In genomic region chr3:176663376-176663775, GRCh38 we compare ENCODE assay signal across 12 cellular contexts.
A peak's percentile ranks its signal among the peaks of the same experiment; 100 is the strongest.
DNase-seq lines count a peak whose midpoint lies in the region; ATAC-seq, FAIRE-seq and TF ChIP-seq lines count a peak whose summit lies in the region.
"Had no signal": no experiment of that assay in that cellular context is flagged by ENCODE, and none has a peak within 500 bp of the region (broad histone marks: within the 10 kb centered on the region; RNA-seq: fewer than 3 reads in every experiment).

No MANE protein-coding gene starts in this region.

- H3K4me3 ChIP-seq in PC-3 (ENCODE audit: low read length) (no peak overlapping the region), HepG2 (replicated peaks in 1 of 3; ENCODE audit: insufficient read depth in 1 of 3, low read depth in 2 of 3, low read length in 3 of 3) (no peak overlapping the region)
- H3K4me3 ChIP-seq: body of pancreas had no signal

- TF ChIP-seq POLR2A in HepG2 (IDR thresholded peaks at IDR 0.05; ENCODE audit: insufficient read depth in 1 of 2, low read depth in 2 of 2, low read length in 2 of 2): no peak

- ATAC-seq in PC-3 (peak; percentile 68), HepG2 (no peak)

- no peaks in the 10 kb centered on the region for H3K79me2 ChIP-seq in PC-3 (ENCODE audit: low read length)
- H3K79me2 ChIP-seq in HepG2 (ENCODE audit: insufficient read depth, low read length): no peaks in the 10 kb centered on the region

- peak overlapping the region; percentile 19 for H3K4me2 ChIP-seq in PC-3 (ENCODE audit: low read length)
- no peak overlapping the region for H3K4me2 ChIP-seq in HepG2 (ENCODE audit: low read depth, low read length)

- H3K9ac ChIP-seq in PC-3 (ENCODE audit: low read length) (no peak overlapping the region), HepG2 (ENCODE audit: insufficient read depth, low read depth, low read length) (no peak overlapping the region)

- no peaks in the 10 kb centered on the region for H3F3A ChIP-seq in PC-3 (ENCODE audit: low read length, unreplicated experiment)

- H2AFZ ChIP-seq in PC-3 (ENCODE audit: low read length): 0 out of 2 replicates have a peak overlapping the region, but pooled peaks have one; percentile 18
- no peak overlapping the region for H2AFZ ChIP-seq in HepG2 (ENCODE audit: low read length)

- WGBS in HepG2 (ENCODE audit: low lambda C conversion rate): 4% methylated on average over 1 of the region's 1 CpG

- in situ Hi-C loops in HepG2 (cut with HindIII; ENCODE audit: extremely low pct_ligation_motif_present, low pct_unique_long_range_greater_than_20kb): no loop called here

- no peaks in the 10 kb centered on the region for H3K9me3 ChIP-seq in PC-3 (ENCODE audit: low read length)
- no peaks in the 10 kb centered on the region for H3K9me3 ChIP-seq in HepG2 (ENCODE audit: low read length)
- H3K9me3 ChIP-seq: body of pancreas had no signal

- BruUV-seq in PC-3 (replicated peaks; lab: Mats Ljungman, UMichigan) (no TSS peak), HepG2 (replicated peaks; lab: Mats Ljungman, UMichigan) (no TSS peak)

- no peaks in the 10 kb centered on the region for H3K36me3 ChIP-seq in PC-3 (ENCODE audit: low read depth, low read length)
- no peaks in the 10 kb centered on the region for H3K36me3 ChIP-seq in HepG2 (replicated peaks in 1 of 2; ENCODE audit: control insufficient read depth in 1 of 2, insufficient read depth in 2 of 2, low read length in 2 of 2)

- no peak for FAIRE-seq in HepG2 (lab: Jason Lieb, UNC)
- FAIRE-seq: frontal cortex had no signal

- TF ChIP-seq CTCF in PC-3 (conservative IDR thresholded peaks at IDR 0.05; ENCODE audit: low read depth, low read length) (no peak), HepG2 (CRISPR knock-in tag; IDR thresholded peaks at IDR 0.05) (no peak)

- DNase-seq in NCI-H2107 treated with DMSO at 0.1 percent for 48 hours (lab: John Stamatoyannopoulos, UW; ENCODE audit: unreplicated experiment) (peak; percentile 52), NCI-H2107 (lab: John Stamatoyannopoulos, UW) (no peak), PC-3 (peak; percentile 19), fibroblast of peridontal ligament (ENCODE audit: extremely low read depth) (peak; percentile 41), superior temporal gyrus (ENCODE audit: extremely low spot score) (peak; percentile 20), HepG2 (ENCODE audit: low spot score) (no peak), NCI-H1417 treated with DMSO at 0.1 percent for 48 hours (lab: John Stamatoyannopoulos, UW) (no peak), OCI-M2 (lab: John Stamatoyannopoulos, UW; ENCODE audit: unreplicated experiment) (no peak)
- DNase-seq: effector CD4-positive, alpha-beta T cell; stimulated activated naive CD4-positive, alpha-beta T cell had no signal

- no peak overlapping the region for H3K27ac ChIP-seq in PC-3 (ENCODE audit: low read length)
- H3K27ac ChIP-seq in HepG2 (ENCODE audit: extremely low read length, insufficient read depth, low read length): no peak overlapping the region
- H3K27ac ChIP-seq: body of pancreas had no signal

- intact Hi-C loops in PC-3 (cut with micrococcal nuclease): loop anchor here (2.0 to 10.0 kb wide), 5 partner anchors 151 to 1724 kb away; no protein-coding TSS in a partner anchor
- intact Hi-C loops in HepG2 (cut with micrococcal nuclease; ENCODE audit: unreplicated experiment): no loop called here

- H4K20me1 ChIP-seq in PC-3 (ENCODE audit: low read length) (no peaks in the 10 kb centered on the region), HepG2 (ENCODE audit: insufficient read depth, low read length) (no peaks in the 10 kb centered on the region)

- H3K4me1 ChIP-seq in PC-3 (ENCODE audit: insufficient read depth, low read length) (0 out of 2 replicates have a peak, but pooled peaks cover 5% of the 10 kb centered on the region), HepG2 (ENCODE audit: insufficient read depth, low read length) (no peaks in the 10 kb centered on the region)
- H3K4me1 ChIP-seq: body of pancreas had no signal

- H3K9me2 ChIP-seq in PC-3 (replicated peaks; ENCODE audit: low read length): no peaks in the 10 kb centered on the region

- CTCF ChIA-PET in PC-3 (lab: Charles Lee): interaction anchor here (1.4 kb wide), 1 partner anchor 151 kb away, joined by 3 read pairs; no protein-coding TSS in a partner anchor
- CTCF ChIA-PET in HepG2 (lab: Yijun Ruan, JAX; ENCODE audit: low intra/inter-chr PET ratio, low total read pairs): interaction anchor here (2.2 kb wide), 1 partner anchor 149 kb away, joined by 6 read pairs; no protein-coding TSS in a partner anchor

- no peak for TF ChIP-seq EP300 in HepG2 (IDR thresholded peaks at IDR 0.05; ENCODE audit: low read depth in 2 of 2, low read length in 2 of 2)
- TF ChIP-seq EP300 in HepG2 (CRISPR knock-in tag; IDR thresholded peaks at IDR 0.05; ENCODE audit: borderline replicate concordance): no peak

- H3K27me3 ChIP-seq in PC-3 (ENCODE audit: low read length): no peaks in the 10 kb centered on the region
- H3K27me3 ChIP-seq in HepG2 (ENCODE audit: control insufficient read depth in 1 of 2, insufficient read depth in 2 of 2, low read length in 2 of 2): no peaks in the 10 kb centered on the region
- H3K27me3 ChIP-seq: body of pancreas had no signal

- no peak for TF ChIP-seq RAD21 in HepG2 (CRISPR knock-in tag; IDR thresholded peaks at IDR 0.05)

- POLR2A ChIA-PET in PC-3 (lab: Charles Lee; ENCODE audit: unreplicated experiment) (interaction anchor here (0.6 kb wide), 1 partner anchor 619 kb away, joined by 4 read pairs; no protein-coding TSS in a partner anchor), HepG2 (lab: Yijun Ruan, JAX) (no interaction called here)

TF ChIP-seq in HepG2, 621 proteins besides CTCF, POLR2A, EP300 and RAD21 (continues in another document):
- TF ChIP-seq STAT6 (CRISPR knock-in tag; IDR thresholded peaks at IDR 0.05; ENCODE audit: borderline replicate concordance) (no peak), ZNF747 (CRISPR knock-in tag; IDR thresholded peaks at IDR 0.05; ENCODE audit: borderline replicate concordance) (no peak), ZC3H13 (CRISPR knock-in tag; IDR thresholded peaks at IDR 0.05) (no peak), HHEX (CRISPR knock-in tag; IDR thresholded peaks at IDR 0.05) (no peak), ZNF576 (CRISPR knock-in tag; IDR thresholded peaks at IDR 0.05) (no peak), ATM (IDR thresholded peaks at IDR 0.05; ENCODE audit: borderline replicate concordance) (no peak), POLR2G (IDR thresholded peaks at IDR 0.05; ENCODE audit: low read depth, low read length) (no peak)
- TF ChIP-seq, protein P1, sequence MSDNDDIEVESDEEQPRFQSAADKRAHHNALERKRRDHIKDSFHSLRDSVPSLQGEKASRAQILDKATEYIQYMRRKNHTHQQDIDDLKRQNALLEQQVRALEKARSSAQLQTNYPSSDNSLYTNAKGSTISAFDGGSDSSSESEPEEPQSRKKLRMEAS (IDR thresholded peaks at IDR 0.05): no peak
- TF ChIP-seq, protein P2, sequence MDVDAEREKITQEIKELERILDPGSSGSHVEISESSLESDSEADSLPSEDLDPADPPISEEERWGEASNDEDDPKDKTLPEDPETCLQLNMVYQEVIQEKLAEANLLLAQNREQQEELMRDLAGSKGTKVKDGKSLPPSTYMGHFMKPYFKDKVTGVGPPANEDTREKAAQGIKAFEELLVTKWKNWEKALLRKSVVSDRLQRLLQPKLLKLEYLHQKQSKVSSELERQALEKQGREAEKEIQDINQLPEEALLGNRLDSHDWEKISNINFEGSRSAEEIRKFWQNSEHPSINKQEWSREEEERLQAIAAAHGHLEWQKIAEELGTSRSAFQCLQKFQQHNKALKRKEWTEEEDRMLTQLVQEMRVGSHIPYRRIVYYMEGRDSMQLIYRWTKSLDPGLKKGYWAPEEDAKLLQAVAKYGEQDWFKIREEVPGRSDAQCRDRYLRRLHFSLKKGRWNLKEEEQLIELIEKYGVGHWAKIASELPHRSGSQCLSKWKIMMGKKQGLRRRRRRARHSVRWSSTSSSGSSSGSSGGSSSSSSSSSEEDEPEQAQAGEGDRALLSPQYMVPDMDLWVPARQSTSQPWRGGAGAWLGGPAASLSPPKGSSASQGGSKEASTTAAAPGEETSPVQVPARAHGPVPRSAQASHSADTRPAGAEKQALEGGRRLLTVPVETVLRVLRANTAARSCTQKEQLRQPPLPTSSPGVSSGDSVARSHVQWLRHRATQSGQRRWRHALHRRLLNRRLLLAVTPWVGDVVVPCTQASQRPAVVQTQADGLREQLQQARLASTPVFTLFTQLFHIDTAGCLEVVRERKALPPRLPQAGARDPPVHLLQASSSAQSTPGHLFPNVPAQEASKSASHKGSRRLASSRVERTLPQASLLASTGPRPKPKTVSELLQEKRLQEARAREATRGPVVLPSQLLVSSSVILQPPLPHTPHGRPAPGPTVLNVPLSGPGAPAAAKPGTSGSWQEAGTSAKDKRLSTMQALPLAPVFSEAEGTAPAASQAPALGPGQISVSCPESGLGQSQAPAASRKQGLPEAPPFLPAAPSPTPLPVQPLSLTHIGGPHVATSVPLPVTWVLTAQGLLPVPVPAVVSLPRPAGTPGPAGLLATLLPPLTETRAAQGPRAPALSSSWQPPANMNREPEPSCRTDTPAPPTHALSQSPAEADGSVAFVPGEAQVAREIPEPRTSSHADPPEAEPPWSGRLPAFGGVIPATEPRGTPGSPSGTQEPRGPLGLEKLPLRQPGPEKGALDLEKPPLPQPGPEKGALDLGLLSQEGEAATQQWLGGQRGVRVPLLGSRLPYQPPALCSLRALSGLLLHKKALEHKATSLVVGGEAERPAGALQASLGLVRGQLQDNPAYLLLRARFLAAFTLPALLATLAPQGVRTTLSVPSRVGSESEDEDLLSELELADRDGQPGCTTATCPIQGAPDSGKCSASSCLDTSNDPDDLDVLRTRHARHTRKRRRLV (CRISPR knock-in tag; IDR thresholded peaks at IDR 0.05): no peak

Comparison
In these comparisons a context has a peak if more than half of its experiments do, and no peak if none do; other contexts are left out.
1. DNase-seq: peak in NCI-H2107 treated with DMSO at 0.1 percent for 48 hours (single experiment), PC-3 (single experiment), fibroblast of peridontal ligament (single experiment) and superior temporal gyrus (single experiment); none in NCI-H2107 (single experiment), HepG2 (single experiment), NCI-H1417 treated with DMSO at 0.1 percent for 48 hours (single experiment) and OCI-M2 (single experiment).